Comparison of ENCODE assay signal across 1 cellular context in genomic region chr7:28573751-28574295, GRCh38.
TF ChIP-seq lines count a peak whose summit lies in the region.

No MANE protein-coding gene starts in this region.

TF ChIP-seq in SK-N-SH, 30 proteins besides CTCF, POLR2A, EP300 and RAD21 (continued from another document):
- TF ChIP-seq USF1 (IDR thresholded peaks at IDR 0.05; ENCODE audit: borderline replicate concordance, low read depth) (no peak), ZBTB33 (IDR thresholded peaks at IDR 0.05; ENCODE audit: borderline replicate concordance, low read depth) (no peak), NFIC (IDR thresholded peaks at IDR 0.05; ENCODE audit: borderline replicate concordance) (peak; percentile 63; the same call in 1 of the 2 replicates), REST (IDR thresholded peaks at IDR 0.05; ENCODE audit: low read depth, low read length) (no peak), ELF1 (IDR thresholded peaks at IDR 0.05) (no peak), TEAD4 (IDR thresholded peaks at IDR 0.05; ENCODE audit: borderline replicate concordance, insufficient read depth) (no peak), POLR2AphosphoS5 (IDR thresholded peaks at IDR 0.05; ENCODE audit: low read depth, low read length) (0 out of 2 replicates have a peak, but pooled peaks have one; percentile 20), SMC3 (IDR thresholded peaks at IDR 0.05; ENCODE audit: low read depth, low read length) (no peak), GABPA (IDR thresholded peaks at IDR 0.05; ENCODE audit: low read depth) (no peak), MXI1 (IDR thresholded peaks at IDR 0.05; ENCODE audit: low read depth, low read length) (peak; percentile 44; the same call in 1 of the 2 replicates), RFX5 (IDR thresholded peaks at IDR 0.05; ENCODE audit: low read length) (0 out of 2 replicates have a peak, but pooled peaks have one; percentile 6), YY1 (IDR thresholded peaks at IDR 0.05; ENCODE audit: low read depth) (no peak), MEF2A (IDR thresholded peaks at IDR 0.05; ENCODE audit: borderline replicate concordance, low read depth) (no peak), EZH2phosphoT487 (IDR thresholded peaks at IDR 0.05; ENCODE audit: borderline replicate concordance, low read depth) (no peak), TCF12 (IDR thresholded peaks at IDR 0.05) (peak; percentile 87), IRF3 (IDR thresholded peaks at IDR 0.05; ENCODE audit: low read depth, low read length) (no peak), GATA2 (CRISPR knock-in tag; IDR thresholded peaks at IDR 0.05) (peak; percentile 92), RXRA (IDR thresholded peaks at IDR 0.05; ENCODE audit: borderline replicate concordance, low read depth) (no peak), TAF1 (IDR thresholded peaks at IDR 0.05; ENCODE audit: borderline replicate concordance, low read depth, low read length) (no peak)
